ENCODE assay signal across 9 cellular contexts in the genomic region with DNA sequence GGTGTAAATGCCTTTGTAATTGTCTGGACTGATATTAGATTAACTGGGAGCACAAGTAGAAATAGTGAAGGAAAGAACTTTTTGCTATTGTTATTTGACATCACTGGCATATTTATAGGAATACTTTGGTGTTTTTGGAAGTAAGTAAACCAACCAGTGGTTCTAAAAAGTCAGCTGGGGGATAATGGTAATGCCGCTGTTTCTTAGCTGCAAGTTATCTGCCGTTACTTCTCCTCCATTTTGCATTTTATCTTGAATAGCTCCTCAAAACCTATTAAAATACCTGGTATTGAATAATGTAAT. TPM values are rescaled to one million over a fixed set of nuclear protein-coding genes. Genes with fewer than 3 reads are reported as not detected.
DNase-seq lines count a peak whose midpoint lies in the region; ATAC-seq and TF ChIP-seq lines count a peak whose summit lies in the region.
"Had no signal": no experiment of that assay in that cellular context is flagged by ENCODE, and none has a peak within 500 bp of the region (broad histone marks: within the 10 kb centered on the region; RNA-seq: fewer than 3 reads in every experiment).

No MANE protein-coding gene starts in this region.

- H3K27me3 Mint-ChIP-seq in activated CD4-positive, alpha-beta T cell treated with anti-CD3 and anti-CD28 coated beads for 36 hours, result no peaks in the 10 kb centered on the region
- H3K27me3 Mint-ChIP-seq in activated CD8-positive, alpha-beta T cell treated with anti-CD3 and anti-CD28 coated beads, Interleukin-2, amount 10 ng/mL, durations not matched to agents 7 days and 5 days (ENCODE audit: low read depth), result no peaks in the 10 kb centered on the region
- no peaks in the 10 kb centered on the region for H3K27me3 Mint-ChIP-seq in stimulated activated naive B cell treated with anti-CD40 and anti-IgM and Interleukin-4, amounts not matched to agents 10 μg/mL and 1 μg/mL and 100 μg/mL, for 72 hours

- peak overlapping the region; percentile 99 for H3K27ac Mint-ChIP-seq in activated CD4-positive, alpha-beta T cell treated with anti-CD3 and anti-CD28 coated beads for 36 hours
- peak overlapping the region; percentile 70 for H3K27ac Mint-ChIP-seq in activated CD8-positive, alpha-beta T cell treated with anti-CD3 and anti-CD28 coated beads, Interleukin-2, amount 10 ng/mL, durations not matched to agents 7 days and 5 days
- H3K27ac Mint-ChIP-seq in stimulated activated naive B cell treated with anti-CD40 and anti-IgM and Interleukin-4, amounts not matched to agents 10 μg/mL and 1 μg/mL and 100 μg/mL, for 72 hours, result peak overlapping the region; percentile 96

- POLR2A ChIA-PET in activated CD4-positive, alpha-beta T cell treated with anti-CD3 and anti-CD28 coated beads for 36 hours (lab: Charles Lee), result interaction anchor here (1.1 to 5.6 kb wide), 2 partner anchors 35 to 48 kb away, joined by 3 to 29 read pairs; no protein-coding TSS in a partner anchor
- POLR2A ChIA-PET in activated CD8-positive, alpha-beta T cell treated with anti-CD3 and anti-CD28 coated beads, Interleukin-2, amount 10 ng/mL, durations not matched to agents 7 days and 5 days (lab: Charles Lee), result interaction anchor here (0.7 to 2.6 kb wide), 5 partner anchors 27 to 444 kb away, joined by 3 to 10 read pairs (median 3); a partner anchor contains a TSS

- no peak for TF ChIP-seq CTCF in fibroblast of pulmonary artery (IDR thresholded peaks at IDR 0.05; ENCODE audit: low read length, missing control alignments)

- intact Hi-C loops in activated CD4-positive, alpha-beta T cell treated with anti-CD3 and anti-CD28 coated beads for 36 hours (cut with DNase I, micrococcal nuclease), result loop anchor here in 1 of 2 experiments (5.0 to 10.0 kb wide), 4 partner anchors 411 to 1237 kb away; a partner anchor contains a TSS

- no peak for DNase-seq in activated CD4-positive, alpha-beta T cell treated with anti-CD3 and anti-CD28 coated beads for 36 hours
- DNase-seq in activated CD4-positive, alpha-beta T cell treated with anti-CD3 and anti-CD28 coated beads for 4 hours, result no peak
- DNase-seq in activated CD8-positive, alpha-beta T cell treated with anti-CD3 and anti-CD28 coated beads, Interleukin-2, amount 10 ng/mL, durations not matched to agents 7 days and 5 days, result no peak
- DNase-seq in fibroblast of pulmonary artery (ENCODE audit: low read depth) (no peak), dermis blood vessel endothelial cell (no peak), NCI-H510A (lab: John Stamatoyannopoulos, UW) (no peak), nucleus accumbens (lab: John Stamatoyannopoulos, UW) (no peak)
- no peak for DNase-seq in stimulated activated naive B cell treated with anti-CD40 and anti-IgM and Interleukin-4, amounts not matched to agents 10 μg/mL and 1 μg/mL and 100 μg/mL, for 72 hours
- DNase-seq: NCI-H748 treated with DMSO at 0.1 percent for 48 hours had no signal

- no peak for ATAC-seq in activated CD4-positive, alpha-beta T cell treated with anti-CD3 and anti-CD28 coated beads for 36 hours
- no peak for ATAC-seq in activated CD8-positive, alpha-beta T cell treated with anti-CD3 and anti-CD28 coated beads, Interleukin-2, amount 10 ng/mL, durations not matched to agents 7 days and 5 days
- ATAC-seq in stimulated activated naive B cell treated with anti-CD40 and anti-IgM and Interleukin-4, amounts not matched to agents 10 μg/mL and 1 μg/mL and 100 μg/mL, for 72 hours (replicated peaks), result no peak

- H3K4me1 Mint-ChIP-seq in activated CD4-positive, alpha-beta T cell treated with anti-CD3 and anti-CD28 coated beads for 36 hours, result peaks cover 79% of the 10 kb centered on the region
- H3K4me1 Mint-ChIP-seq in activated CD8-positive, alpha-beta T cell treated with anti-CD3 and anti-CD28 coated beads, Interleukin-2, amount 10 ng/mL, durations not matched to agents 7 days and 5 days (ENCODE audit: low read depth), result peaks cover 83% of the 10 kb centered on the region
- H3K4me1 Mint-ChIP-seq in stimulated activated naive B cell treated with anti-CD40 and anti-IgM and Interleukin-4, amounts not matched to agents 10 μg/mL and 1 μg/mL and 100 μg/mL, for 72 hours, result peaks cover 31 to 75% of the 10 kb centered on the region in 2 donors

- no peaks in the 10 kb centered on the region for H3K9me3 Mint-ChIP-seq in activated CD4-positive, alpha-beta T cell treated with anti-CD3 and anti-CD28 coated beads for 36 hours (ENCODE audit: low read depth)
- H3K9me3 Mint-ChIP-seq in activated CD8-positive, alpha-beta T cell treated with anti-CD3 and anti-CD28 coated beads, Interleukin-2, amount 10 ng/mL, durations not matched to agents 7 days and 5 days (ENCODE audit: insufficient read depth), result no peaks in the 10 kb centered on the region
- H3K9me3 Mint-ChIP-seq in stimulated activated naive B cell treated with anti-CD40 and anti-IgM and Interleukin-4, amounts not matched to agents 10 μg/mL and 1 μg/mL and 100 μg/mL, for 72 hours, result peaks cover 0 to 2% of the 10 kb centered on the region in 2 donors

- H3K4me3 ChIP-seq in fibroblast of pulmonary artery (replicated peaks; ENCODE audit: low read depth, low read length), result peak overlapping the region; percentile 92

- CTCF ChIA-PET in activated CD4-positive, alpha-beta T cell treated with anti-CD3 and anti-CD28 coated beads for 36 hours (lab: Charles Lee), result interaction anchor here (1.1 to 4.8 kb wide), 12 partner anchors 10 to 62 kb away, joined by 3 to 29 read pairs (median 6); no protein-coding TSS in a partner anchor
- CTCF ChIA-PET in activated CD8-positive, alpha-beta T cell treated with anti-CD3 and anti-CD28 coated beads, Interleukin-2, amount 10 ng/mL, durations not matched to agents 7 days and 5 days (lab: Charles Lee), result interaction anchor here (0.6 to 10.9 kb wide), 11 partner anchors 7 to 408 kb away, joined by 3 to 158 read pairs (median 8); no protein-coding TSS in a partner anchor

- H3K4me3 Mint-ChIP-seq in activated CD4-positive, alpha-beta T cell treated with anti-CD3 and anti-CD28 coated beads for 36 hours, result peak overlapping the region; percentile 99
- peak overlapping the region; percentile 96 for H3K4me3 Mint-ChIP-seq in activated CD8-positive, alpha-beta T cell treated with anti-CD3 and anti-CD28 coated beads, Interleukin-2, amount 10 ng/mL, durations not matched to agents 7 days and 5 days
- peak overlapping the region; percentile 71 to 99 for H3K4me3 Mint-ChIP-seq in stimulated activated naive B cell treated with anti-CD40 and anti-IgM and Interleukin-4, amounts not matched to agents 10 μg/mL and 1 μg/mL and 100 μg/mL, for 72 hours

- H3K36me3 Mint-ChIP-seq in activated CD4-positive, alpha-beta T cell treated with anti-CD3 and anti-CD28 coated beads for 36 hours (ENCODE audit: low read depth), result peaks cover 47% of the 10 kb centered on the region
- peaks cover 52% of the 10 kb centered on the region for H3K36me3 Mint-ChIP-seq in activated CD8-positive, alpha-beta T cell treated with anti-CD3 and anti-CD28 coated beads, Interleukin-2, amount 10 ng/mL, durations not matched to agents 7 days and 5 days (ENCODE audit: low read depth)
- peaks cover 38 to 58% of the 10 kb centered on the region in 2 donors for H3K36me3 Mint-ChIP-seq in stimulated activated naive B cell treated with anti-CD40 and anti-IgM and Interleukin-4, amounts not matched to agents 10 μg/mL and 1 μg/mL and 100 μg/mL, for 72 hours

RNA-seq across cellular contexts. Expression of a gene that starts 3.8 kb away (rescaled TPM):
- 10 to 100 TPM; 79.0 to 92.8 TPM for total RNA-seq in activated CD4-positive, alpha-beta T cell treated with anti-CD3 and anti-CD28 coated beads for 36 hours
- 10 to 100 TPM; 59.7 to 62.5 TPM for total RNA-seq in activated CD8-positive, alpha-beta T cell treated with anti-CD3 and anti-CD28 coated beads, Interleukin-2, amount 10 ng/mL, durations not matched to agents 7 days and 5 days
- total RNA-seq in dermis blood vessel endothelial cell, result 28.8 and 42.1 TPM in 2 replicates
